ENCODE assay signal across 13 cellular contexts in the genomic region with DNA sequence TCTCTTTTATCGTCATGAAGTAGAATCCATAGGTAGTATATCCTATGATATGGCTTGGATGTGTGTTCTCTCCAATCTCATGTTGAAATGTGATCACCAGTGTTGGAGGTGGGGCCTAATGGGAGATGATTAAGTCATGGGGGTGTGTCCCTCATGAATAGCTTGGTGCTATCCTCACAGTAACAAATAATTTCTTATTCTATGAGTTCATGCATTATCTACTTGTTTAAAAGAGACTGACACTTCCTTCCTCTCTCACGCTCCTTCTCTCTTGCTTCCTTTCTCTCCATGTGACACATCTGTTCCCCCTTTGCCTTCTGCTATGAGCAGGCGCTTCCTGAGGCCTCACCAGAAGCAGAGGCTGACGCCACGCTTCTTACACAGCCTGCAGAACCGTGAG.
"Had no signal": no experiment of that assay in that cellular context is flagged by ENCODE, and none has a peak within 500 bp of the region (broad histone marks: within the 10 kb centered on the region; RNA-seq: fewer than 3 reads in every experiment).

No MANE protein-coding gene starts in this region.

- H3K36me3 Mint-ChIP-seq: T-cell had no signal

- H3K9me3 Mint-ChIP-seq: activated B cell treated with CpG ODN at 0.5 μM for 24 hours; activated naive CD4-positive, alpha-beta T cell treated with anti-CD3 and anti-CD28 coated beads for 36 hours; effector memory CD8-positive, alpha-beta T cell had no signal

- DNase-seq: activated B cell treated with CpG ODN at 0.5 μM for 24 hours; activated CD4-positive, alpha-beta T cell treated with anti-CD3 and anti-CD28 coated beads, Interleukin-2, amount 10 ng/mL, durations not matched to agents 24 days and 14 days; activated naive CD4-positive, alpha-beta T cell treated with anti-CD3 and anti-CD28 coated beads for 36 hours; central memory CD4-positive, alpha-beta T cell; effector memory CD8-positive, alpha-beta T cell; erythroblast; left colon; mesendoderm; stomach; T-cell; uterus had no signal

- H3K27ac ChIP-seq: skin epidermis, stomach, thoracic aorta, uterus had no signal

- H3K4me1 Mint-ChIP-seq: activated CD4-positive, alpha-beta T cell treated with anti-CD3 and anti-CD28 coated beads, Interleukin-2, amount 10 ng/mL, durations not matched to agents 24 days and 14 days; T-cell had no signal

- H3K27me3 ChIP-seq: stomach, uterus had no signal

- H3K4me3 ChIP-seq: skin epidermis, stomach, thoracic aorta, uterus had no signal

- H3K4me3 Mint-ChIP-seq: activated B cell treated with CpG ODN at 0.5 μM for 24 hours; activated CD4-positive, alpha-beta T cell treated with anti-CD3 and anti-CD28 coated beads, Interleukin-2, amount 10 ng/mL, durations not matched to agents 24 days and 14 days; activated naive CD4-positive, alpha-beta T cell treated with anti-CD3 and anti-CD28 coated beads for 36 hours; effector memory CD8-positive, alpha-beta T cell; T-cell had no signal

- H3K36me3 ChIP-seq: stomach, thoracic aorta, uterus had no signal

- H3K27ac Mint-ChIP-seq: activated B cell treated with CpG ODN at 0.5 μM for 24 hours; activated CD4-positive, alpha-beta T cell treated with anti-CD3 and anti-CD28 coated beads, Interleukin-2, amount 10 ng/mL, durations not matched to agents 24 days and 14 days; activated naive CD4-positive, alpha-beta T cell treated with anti-CD3 and anti-CD28 coated beads for 36 hours; effector memory CD8-positive, alpha-beta T cell; T-cell had no signal

- H3K27me3 Mint-ChIP-seq: activated CD4-positive, alpha-beta T cell treated with anti-CD3 and anti-CD28 coated beads, Interleukin-2, amount 10 ng/mL, durations not matched to agents 24 days and 14 days had no signal

- H3K9me3 ChIP-seq: stomach, thoracic aorta, uterus had no signal

- ATAC-seq: effector memory CD8-positive, alpha-beta T cell; left colon; T-cell had no signal

- H3K4me1 ChIP-seq: uterus had no signal
